ENCODE assay signal across 17 cellular contexts in the genomic region with DNA sequence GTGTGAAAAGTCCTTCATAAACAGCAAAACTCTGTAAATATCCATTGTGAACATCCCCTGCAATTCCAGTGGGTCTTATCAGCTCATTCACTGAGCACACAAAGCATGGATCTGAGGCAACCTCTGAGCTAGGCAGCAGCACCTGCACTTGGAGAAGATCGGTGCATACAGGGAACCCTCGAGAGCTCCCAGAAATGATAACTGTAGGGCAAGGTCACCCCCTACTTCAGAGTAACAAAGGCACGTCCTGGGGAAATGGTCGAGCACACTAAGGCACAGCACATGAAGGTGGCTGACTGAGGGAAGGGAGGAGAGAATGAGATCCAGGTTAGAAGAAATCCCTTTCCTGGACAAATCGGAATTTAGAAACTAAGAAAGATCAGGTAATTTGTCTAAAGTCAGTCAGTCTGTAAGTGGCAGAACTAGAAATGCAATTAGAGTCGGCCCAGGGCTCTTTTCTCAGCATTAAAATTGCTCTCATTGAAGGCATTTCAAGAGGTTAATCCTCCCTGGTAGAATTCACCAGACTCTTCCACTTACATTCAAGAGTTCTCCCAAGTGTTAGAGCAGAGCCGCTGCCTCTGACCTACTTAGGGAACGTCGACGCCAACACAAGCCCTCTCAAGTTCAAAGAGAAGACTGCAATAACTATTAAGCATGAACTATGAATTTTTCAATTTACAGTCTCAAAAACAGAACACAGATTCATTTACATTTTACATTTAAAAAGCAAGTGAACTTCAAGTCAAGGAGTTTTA. TPM values are rescaled to one million over a fixed set of nuclear protein-coding genes. Genes with fewer than 3 reads are reported as not detected.
DNase-seq lines count a peak whose midpoint lies in the region; ATAC-seq and TF ChIP-seq lines count a peak whose summit lies in the region.
"Had no signal": no experiment of that assay in that cellular context is flagged by ENCODE, and none has a peak within 500 bp of the region (broad histone marks: within the 10 kb centered on the region; RNA-seq: fewer than 3 reads in every experiment).

No MANE protein-coding gene starts in this region.

- no peaks in the 10 kb centered on the region for H3K36me3 ChIP-seq in sigmoid colon

- TF ChIP-seq CTCF in sigmoid colon (IDR thresholded peaks at IDR 0.05) = no peak

- H3K27me3 ChIP-seq in sigmoid colon = no peaks in the 10 kb centered on the region

- H3K4me1 ChIP-seq in sigmoid colon = peaks cover 0 to 33% (median 20%) of the 10 kb centered on the region in 4 donors
- H3K4me1 ChIP-seq: Caco-2 had no signal

- no peak overlapping the region for H3K4me3 ChIP-seq in sigmoid colon

- no peak for TF ChIP-seq POLR2A in sigmoid colon (IDR thresholded peaks at IDR 0.05)

- H3K27ac ChIP-seq in sigmoid colon = peak overlapping the region in 2 of 4 donors; percentile 36 to 48

- no peaks in the 10 kb centered on the region for H3K9me3 ChIP-seq in sigmoid colon
- H3K9me3 ChIP-seq: Caco-2 had no signal

- 26 to 64% methylated on average over 10 of the region's 10 CpGs for WGBS in sigmoid colon, 2 donors

- ATAC-seq in left lobe of liver (no peak), GM19467 (IDR thresholded peaks at IDR 0.05; ENCODE audit: unreplicated experiment) (no peak)

- no peak for TF ChIP-seq EP300 in sigmoid colon (IDR thresholded peaks at IDR 0.05)

- DNase-seq in NCI-H2227 (lab: John Stamatoyannopoulos, UW; ENCODE audit: unreplicated experiment) = peak; percentile 41
- peak; percentile 5 for DNase-seq in cerebellar cortex (ENCODE audit: low spot score)
- DNase-seq in left lobe of liver (ENCODE audit: low spot score) = peak; percentile 14
- peak; percentile 76 for DNase-seq in sigmoid colon
- no peak for DNase-seq in nucleus accumbens (lab: John Stamatoyannopoulos, UW)
- no peak for DNase-seq in stimulated activated CD4-positive, alpha-beta T cell treated with anti-CD3 and anti-CD28 coated beads, Interleukin-4, amount 100 ng/mL, for 1 hour
- DNase-seq in T-helper 2 cell = no peak
- DNase-seq: activated CD4-positive, alpha-beta T cell treated with anti-CD3 and anti-CD28 coated beads for 1 hour; activated effector memory CD4-positive, alpha-beta T cell treated with anti-CD3 and anti-CD28 coated beads, Interleukin-2, amount 50 U/mL, for 16 hours; Caco-2; foreskin melanocyte; naive B cell; NCI-H446 treated with DMSO at 0.1 percent for 48 hours; retina; SIG-M5; T-helper 9 cell had no signal

- intact Hi-C loops in sigmoid colon (cut with DNase I) = no loop called here

RNA-seq across cellular contexts. Expression of a gene that starts 45.9 kb away (rescaled TPM):
- total RNA-seq in left lobe of liver = 9.4 TPM
- 100 to 1,000 TPM in 1 of 4 donors, 10 to 100 TPM in 3; 34.4 to 126 (median 48.3) TPM for total RNA-seq in sigmoid colon
- polyA plus RNA-seq in sigmoid colon = 10 to 100 TPM in 1 of 3 donors, 1 to 10 TPM in 2; 1.2 to 13.6 (median 1.8) TPM

Comparison
In these comparisons a context has a peak if more than half of its experiments do, and no peak if none do; other contexts are left out.
1. DNase-seq: peak in NCI-H2227 (single experiment), cerebellar cortex (single experiment), left lobe of liver (single experiment) and sigmoid colon (single experiment); none in nucleus accumbens (0 of 56), stimulated activated CD4-positive, alpha-beta T cell treated with anti-CD3 and anti-CD28 coated beads, Interleukin-4, amount 100 ng/mL, for 1 hour (single experiment) and T-helper 2 cell (0 of 5).